Comparison of ENCODE assay signal across 1 cellular context in the genomic region with DNA sequence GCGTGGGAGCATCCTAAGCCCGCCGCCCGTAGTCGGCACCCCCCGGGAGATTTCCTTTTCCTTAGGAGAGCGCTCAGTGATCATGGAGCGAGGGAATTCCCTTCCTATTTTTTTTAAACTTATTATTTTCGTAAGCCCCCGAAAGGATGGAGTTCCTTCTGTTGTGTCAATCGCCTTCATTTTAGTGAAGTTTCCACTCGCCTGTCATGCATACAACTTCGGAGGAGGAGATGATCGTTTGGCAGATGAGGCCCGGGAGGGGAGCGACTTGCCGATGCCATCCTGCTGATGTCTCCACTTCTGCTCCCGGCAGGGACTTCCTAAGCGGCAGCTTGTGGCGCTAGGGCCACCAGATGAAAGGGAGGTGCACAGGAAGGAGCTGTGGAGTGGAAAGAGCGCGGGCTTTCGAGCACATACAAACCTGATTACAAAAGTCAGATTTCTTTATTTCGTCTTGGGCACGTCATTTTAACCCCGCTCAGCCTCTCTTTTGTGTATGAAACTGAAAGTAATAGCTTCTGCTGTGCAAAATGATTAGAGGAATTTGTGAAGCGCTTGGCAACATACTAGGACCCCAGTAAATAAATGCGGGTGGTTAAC.
TF ChIP-seq lines count a peak whose summit lies in the region.

A gene with protein sequence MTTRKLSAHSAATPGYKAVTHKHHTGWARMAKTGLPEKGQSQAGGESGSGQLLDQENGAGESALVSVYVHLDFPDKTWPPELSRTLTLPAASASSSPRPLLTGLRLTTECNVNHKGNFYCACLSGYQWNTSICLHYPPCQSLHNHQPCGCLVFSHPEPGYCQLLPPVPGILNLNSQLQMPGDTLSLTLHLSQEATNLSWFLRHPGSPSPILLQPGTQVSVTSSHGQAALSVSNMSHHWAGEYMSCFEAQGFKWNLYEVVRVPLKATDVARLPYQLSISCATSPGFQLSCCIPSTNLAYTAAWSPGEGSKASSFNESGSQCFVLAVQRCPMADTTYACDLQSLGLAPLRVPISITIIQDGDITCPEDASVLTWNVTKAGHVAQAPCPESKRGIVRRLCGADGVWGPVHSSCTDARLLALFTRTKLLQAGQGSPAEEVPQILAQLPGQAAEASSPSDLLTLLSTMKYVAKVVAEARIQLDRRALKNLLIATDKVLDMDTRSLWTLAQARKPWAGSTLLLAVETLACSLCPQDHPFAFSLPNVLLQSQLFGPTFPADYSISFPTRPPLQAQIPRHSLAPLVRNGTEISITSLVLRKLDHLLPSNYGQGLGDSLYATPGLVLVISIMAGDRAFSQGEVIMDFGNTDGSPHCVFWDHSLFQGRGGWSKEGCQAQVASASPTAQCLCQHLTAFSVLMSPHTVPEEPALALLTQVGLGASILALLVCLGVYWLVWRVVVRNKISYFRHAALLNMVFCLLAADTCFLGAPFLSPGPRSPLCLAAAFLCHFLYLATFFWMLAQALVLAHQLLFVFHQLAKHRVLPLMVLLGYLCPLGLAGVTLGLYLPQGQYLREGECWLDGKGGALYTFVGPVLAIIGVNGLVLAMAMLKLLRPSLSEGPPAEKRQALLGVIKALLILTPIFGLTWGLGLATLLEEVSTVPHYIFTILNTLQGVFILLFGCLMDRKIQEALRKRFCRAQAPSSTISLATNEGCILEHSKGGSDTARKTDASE (minus strand): TSS at position 336 of the 600 bp plus-strand sequence. CDS start 555 bp downstream, outside the sequence.

TF ChIP-seq in SK-N-SH treated with all-trans-retinoic acid at 6 μM for 48 hours, 23 proteins besides CTCF, POLR2A, EP300 and RAD21 (continued from another document):
- TF ChIP-seq, protein P1, sequence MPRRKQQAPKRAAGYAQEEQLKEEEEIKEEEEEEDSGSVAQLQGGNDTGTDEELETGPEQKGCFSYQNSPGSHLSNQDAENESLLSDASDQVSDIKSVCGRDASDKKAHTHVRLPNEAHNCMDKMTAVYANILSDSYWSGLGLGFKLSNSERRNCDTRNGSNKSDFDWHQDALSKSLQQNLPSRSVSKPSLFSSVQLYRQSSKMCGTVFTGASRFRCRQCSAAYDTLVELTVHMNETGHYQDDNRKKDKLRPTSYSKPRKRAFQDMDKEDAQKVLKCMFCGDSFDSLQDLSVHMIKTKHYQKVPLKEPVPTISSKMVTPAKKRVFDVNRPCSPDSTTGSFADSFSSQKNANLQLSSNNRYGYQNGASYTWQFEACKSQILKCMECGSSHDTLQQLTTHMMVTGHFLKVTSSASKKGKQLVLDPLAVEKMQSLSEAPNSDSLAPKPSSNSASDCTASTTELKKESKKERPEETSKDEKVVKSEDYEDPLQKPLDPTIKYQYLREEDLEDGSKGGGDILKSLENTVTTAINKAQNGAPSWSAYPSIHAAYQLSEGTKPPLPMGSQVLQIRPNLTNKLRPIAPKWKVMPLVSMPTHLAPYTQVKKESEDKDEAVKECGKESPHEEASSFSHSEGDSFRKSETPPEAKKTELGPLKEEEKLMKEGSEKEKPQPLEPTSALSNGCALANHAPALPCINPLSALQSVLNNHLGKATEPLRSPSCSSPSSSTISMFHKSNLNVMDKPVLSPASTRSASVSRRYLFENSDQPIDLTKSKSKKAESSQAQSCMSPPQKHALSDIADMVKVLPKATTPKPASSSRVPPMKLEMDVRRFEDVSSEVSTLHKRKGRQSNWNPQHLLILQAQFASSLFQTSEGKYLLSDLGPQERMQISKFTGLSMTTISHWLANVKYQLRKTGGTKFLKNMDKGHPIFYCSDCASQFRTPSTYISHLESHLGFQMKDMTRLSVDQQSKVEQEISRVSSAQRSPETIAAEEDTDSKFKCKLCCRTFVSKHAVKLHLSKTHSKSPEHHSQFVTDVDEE (CRISPR knock-in tag; IDR thresholded peaks at IDR 0.05): no peak
- TF ChIP-seq, protein P2, sequence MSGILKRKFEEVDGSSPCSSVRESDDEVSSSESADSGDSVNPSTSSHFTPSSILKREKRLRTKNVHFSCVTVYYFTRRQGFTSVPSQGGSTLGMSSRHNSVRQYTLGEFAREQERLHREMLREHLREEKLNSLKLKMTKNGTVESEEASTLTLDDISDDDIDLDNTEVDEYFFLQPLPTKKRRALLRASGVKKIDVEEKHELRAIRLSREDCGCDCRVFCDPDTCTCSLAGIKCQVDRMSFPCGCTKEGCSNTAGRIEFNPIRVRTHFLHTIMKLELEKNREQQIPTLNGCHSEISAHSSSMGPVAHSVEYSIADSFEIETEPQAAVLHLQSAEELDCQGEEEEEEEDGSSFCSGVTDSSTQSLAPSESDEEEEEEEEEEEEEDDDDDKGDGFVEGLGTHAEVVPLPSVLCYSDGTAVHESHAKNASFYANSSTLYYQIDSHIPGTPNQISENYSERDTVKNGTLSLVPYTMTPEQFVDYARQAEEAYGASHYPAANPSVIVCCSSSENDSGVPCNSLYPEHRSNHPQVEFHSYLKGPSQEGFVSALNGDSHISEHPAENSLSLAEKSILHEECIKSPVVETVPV (CRISPR knock-in tag; IDR thresholded peaks at IDR 0.05): no peak
- TF ChIP-seq PPARA (CRISPR knock-in tag; IDR thresholded peaks at IDR 0.05; ENCODE audit: borderline replicate concordance) (no peak), TCF4 (CRISPR knock-in tag; IDR thresholded peaks at IDR 0.05; ENCODE audit: borderline replicate concordance) (no peak), TOX (CRISPR knock-in tag; IDR thresholded peaks at IDR 0.05; ENCODE audit: borderline replicate concordance) (no peak), RARB (CRISPR knock-in tag; IDR thresholded peaks at IDR 0.05) (no peak), BACH2 (CRISPR knock-in tag; IDR thresholded peaks at IDR 0.05; ENCODE audit: borderline replicate concordance) (no peak), OSR1 (CRISPR knock-in tag; IDR thresholded peaks at IDR 0.05) (no peak), ZFP30 (CRISPR knock-in tag; IDR thresholded peaks at IDR 0.05) (no peak)
